1 cellular context compared by ENCODE assay signal in genomic region chr17:17568772-17569195, GRCh38.
A peak's percentile ranks its signal among the peaks of the same experiment; 100 is the strongest.
TF ChIP-seq lines count a peak whose summit lies in the region.

No MANE protein-coding gene starts in this region.

TF ChIP-seq in HepG2, 621 proteins besides CTCF, POLR2A, EP300 and RAD21 (continued from another document):
- TF ChIP-seq ZBED4 (CRISPR knock-in tag; IDR thresholded peaks at IDR 0.05; ENCODE audit: borderline replicate concordance) (peak; percentile 80; the same call in 1 of the 2 replicates), RAD51 (IDR thresholded peaks at IDR 0.05; ENCODE audit: borderline replicate concordance) (no peak), NFATC3 (CRISPR knock-in tag; IDR thresholded peaks at IDR 0.05) (no peak), ARID5B (CRISPR knock-in tag; IDR thresholded peaks at IDR 0.05) (peak; percentile 13; the same call in 1 of the 2 replicates), ZNF644 (CRISPR knock-in tag; IDR thresholded peaks at IDR 0.05; ENCODE audit: low read depth) (no peak), HOXA3 (CRISPR knock-in tag; IDR thresholded peaks at IDR 0.05) (peak; percentile 41; the same call in 1 of the 2 replicates), HMGA1 (CRISPR knock-in tag; conservative IDR thresholded peaks at IDR 0.05) (no peak), SALL1 (CRISPR knock-in tag; IDR thresholded peaks at IDR 0.05) (peak; percentile 52; the same call in 1 of the 2 replicates), JUNB (CRISPR knock-in tag; IDR thresholded peaks at IDR 0.05; ENCODE audit: borderline replicate concordance) (no peak), HNRNPL (IDR thresholded peaks at IDR 0.05; ENCODE audit: low read depth, low read length) (peak; percentile 71; the same call in 1 of the 2 replicates), ZNF788 (CRISPR knock-in tag; IDR thresholded peaks at IDR 0.05; ENCODE audit: borderline replicate concordance) (0 out of 2 replicates have a peak, but pooled peaks have one; percentile 39), NCOR1 (IDR thresholded peaks at IDR 0.05; ENCODE audit: borderline replicate concordance, low read length) (no peak), SNAI1 (CRISPR knock-in tag; IDR thresholded peaks at IDR 0.05; ENCODE audit: borderline replicate concordance) (no peak), TARDBP (CRISPR knock-in tag; IDR thresholded peaks at IDR 0.05) (0 out of 2 replicates have a peak, but pooled peaks have one; percentile 24), ZNF24 (IDR thresholded peaks at IDR 0.05) (no peak), ZNF776 (CRISPR knock-in tag; IDR thresholded peaks at IDR 0.05) (no peak), YY1 (IDR thresholded peaks at IDR 0.05; ENCODE audit: insufficient read depth, insufficient replicate concordance, low read depth, low read length) (peak; percentile 12), ATF2 (CRISPR knock-in tag; IDR thresholded peaks at IDR 0.05) (peak; percentile 42; the same call in 1 of the 2 replicates), ZBTB34 (CRISPR knock-in tag; IDR thresholded peaks at IDR 0.05) (0 out of 2 replicates have a peak, but pooled peaks have one; percentile 45), ZMYM4 (CRISPR knock-in tag; IDR thresholded peaks at IDR 0.05) (0 out of 2 replicates have a peak, but pooled peaks have one; percentile 20), NFKB2 (CRISPR knock-in tag; IDR thresholded peaks at IDR 0.05; ENCODE audit: borderline replicate concordance) (peak; percentile 22; the same call in 1 of the 2 replicates), CEBPG (CRISPR knock-in tag; IDR thresholded peaks at IDR 0.05) (no peak), ZNF83 (CRISPR knock-in tag; IDR thresholded peaks at IDR 0.05; ENCODE audit: borderline replicate concordance) (no peak), RBM39 (IDR thresholded peaks at IDR 0.05; ENCODE audit: low read depth, low read length, poor library complexity, severe bottlenecking) (peak; percentile 83), ZNF607 (CRISPR knock-in tag; IDR thresholded peaks at IDR 0.05; ENCODE audit: borderline replicate concordance) (0 out of 2 replicates have a peak, but pooled peaks have one; percentile 22), HNF1B (CRISPR knock-in tag; IDR thresholded peaks at IDR 0.05) (0 out of 2 replicates have a peak, but pooled peaks have one; percentile 32), ZNF839 (CRISPR knock-in tag; IDR thresholded peaks at IDR 0.05; ENCODE audit: borderline replicate concordance) (no peak), SMC3 (IDR thresholded peaks at IDR 0.05; ENCODE audit: low read length) (peak; percentile 75), DRAP1 (CRISPR knock-in tag; IDR thresholded peaks at IDR 0.05) (no peak), RFX1 (IDR thresholded peaks at IDR 0.05) (no peak), ZSCAN31 (CRISPR knock-in tag; IDR thresholded peaks at IDR 0.05; ENCODE audit: low read depth) (peak; percentile 72), KDM2A (CRISPR knock-in tag; IDR thresholded peaks at IDR 0.05; ENCODE audit: borderline replicate concordance, low read depth) (peak; percentile 58; the same call in 1 of the 2 replicates)
TF ChIP-seq in HepG2: peak in this region for 62.
